In genomic region chr5:174903333-174903732, GRCh38 we compare ENCODE assay signal across 16 cellular contexts.
A peak's percentile ranks its signal among the peaks of the same experiment; 100 is the strongest.
DNase-seq lines count a peak whose midpoint lies in the region; TF ChIP-seq lines count a peak whose summit lies in the region.
"Had no signal": no experiment of that assay in that cellular context is flagged by ENCODE, and none has a peak within 500 bp of the region (broad histone marks: within the 10 kb centered on the region; RNA-seq: fewer than 3 reads in every experiment).

No MANE protein-coding gene starts in this region.

- H3K27me3 ChIP-seq in OCI-LY3 (ENCODE audit: low read depth, low read length), result no peaks in the 10 kb centered on the region
- no peaks in the 10 kb centered on the region; the same call in 1 of the 2 replicates for H3K27me3 ChIP-seq in HAP-1 (ENCODE audit: low read depth)
- H3K27me3 ChIP-seq: gastrocnemius medialis, uterus had no signal

- H3K36me3 ChIP-seq in OCI-LY3 (replicated peaks; ENCODE audit: low read depth, low read length) (no peaks in the 10 kb centered on the region), HAP-1 (replicated peaks) (no peaks in the 10 kb centered on the region)
- H3K36me3 ChIP-seq: gastrocnemius medialis, uterus had no signal

- H3K27ac ChIP-seq in OCI-LY3 (ENCODE audit: low read length), result no peak overlapping the region
- H3K27ac ChIP-seq: gastrocnemius medialis, KMS-11, uterus had no signal

- H4K20me1 ChIP-seq in OCI-LY3 (ENCODE audit: insufficient read depth, low read length), result no peaks in the 10 kb centered on the region

- H3K4me1 ChIP-seq in OCI-LY3 (ENCODE audit: low read length) (no peaks in the 10 kb centered on the region), HAP-1 (no peaks in the 10 kb centered on the region)
- H3K4me1 ChIP-seq: gastrocnemius medialis, uterus had no signal

- H3K9ac ChIP-seq in OCI-LY3 (ENCODE audit: low read length), result no peak overlapping the region
- H3K9ac ChIP-seq: KMS-11 had no signal

- in situ Hi-C loops in HAP-1 (cut with MboI; ENCODE audit: low sequenced_read_pairs), result no loop called here

- DNase-seq in activated CD4-positive, alpha-beta T cell treated with anti-CD3 and anti-CD28 coated beads, Interleukin-2, amount 50 U/mL, for 48 hours, result peak; percentile 3 to 6
- DNase-seq in activated CD4-positive, alpha-beta T cell treated with anti-CD3 and anti-CD28 coated beads for 4 hours, result no peak
- DNase-seq in LNCaP clone FGC (ENCODE audit: low read depth), result no peak
- DNase-seq in iPS-NIHi11 (ENCODE audit: low spot score), result peak; percentile 20
- DNase-seq in HAP-1 (ENCODE audit: low spot score in 2 of 2), result no peak
- DNase-seq in NCI-H2227 treated with DMSO at 0.1 percent for 48 hours (lab: John Stamatoyannopoulos, UW), result no peak
- DNase-seq in stimulated activated CD4-positive, alpha-beta T cell treated with anti-CD3 and anti-CD28 coated beads, Interleukin-4, amount 100 ng/mL, for 1 hour, result no peak
- DNase-seq: activated effector memory CD4-positive, alpha-beta T cell treated with anti-CD3 and anti-CD28 coated beads, Interleukin-2, amount 50 U/mL, for 16 hours; gastrocnemius medialis; GF-D8; naive B cell; NCI-H2107; posterior cingulate gyrus; uterus had no signal

- H2AFZ ChIP-seq in OCI-LY3 (ENCODE audit: low read depth, low read length), result no peak overlapping the region

- H3K4me3 ChIP-seq in LNCaP clone FGC (ENCODE audit: low read depth, low read length) (no peak overlapping the region), OCI-LY3 (ENCODE audit: low read length) (no peak overlapping the region), HAP-1 (no peak overlapping the region)
- H3K4me3 ChIP-seq: gastrocnemius medialis, uterus had no signal

- H3K79me2 ChIP-seq in OCI-LY3 (ENCODE audit: low read length), result no peaks in the 10 kb centered on the region

- TF ChIP-seq CTCF in LNCaP clone FGC (IDR thresholded peaks at IDR 0.05; ENCODE audit: control insufficient read depth, extremely low read depth, insufficient read depth), result peak; percentile 20; the same call in 1 of the 2 replicates
- peak; percentile 14; the same call in 1 of the 2 replicates for TF ChIP-seq CTCF in OCI-LY3 (IDR thresholded peaks at IDR 0.05; ENCODE audit: low read depth, low read length)

- no peak overlapping the region for H3K4me2 ChIP-seq in OCI-LY3 (ENCODE audit: low read length)
- H3K4me2 ChIP-seq: KMS-11 had no signal

- no peaks in the 10 kb centered on the region for H3K9me3 ChIP-seq in OCI-LY3 (ENCODE audit: insufficient read depth, low read length)
- H3K9me3 ChIP-seq in HAP-1, result no peaks in the 10 kb centered on the region
- H3K9me3 ChIP-seq: gastrocnemius medialis had no signal

Comparison
In these comparisons a context has a peak if more than half of its experiments do, and no peak if none do; other contexts are left out.
1. DNase-seq: peak in activated CD4-positive, alpha-beta T cell treated with anti-CD3 and anti-CD28 coated beads, Interleukin-2, amount 50 U/mL, for 48 hours (2 of 2) and iPS-NIHi11 (single experiment); none in activated CD4-positive, alpha-beta T cell treated with anti-CD3 and anti-CD28 coated beads for 4 hours (0 of 2), LNCaP clone FGC (single experiment), HAP-1 (0 of 2), NCI-H2227 treated with DMSO at 0.1 percent for 48 hours (single experiment) and stimulated activated CD4-positive, alpha-beta T cell treated with anti-CD3 and anti-CD28 coated beads, Interleukin-4, amount 100 ng/mL, for 1 hour (single experiment).